ENCODE assay signal across 8 cellular contexts in genomic region chr9:34139477-34140146, GRCh38. TPM values are rescaled to one million over a fixed set of nuclear protein-coding genes. Genes with fewer than 3 reads are reported as not detected.
DNase-seq lines count a peak whose midpoint lies in the region; TF ChIP-seq lines count a peak whose summit lies in the region.
"Had no signal": no experiment of that assay in that cellular context is flagged by ENCODE, and none has a peak within 500 bp of the region (broad histone marks: within the 10 kb centered on the region; RNA-seq: fewer than 3 reads in every experiment).

No MANE protein-coding gene starts in this region.

- H3K27ac ChIP-seq in HEK293 (ENCODE audit: extremely low read depth, low read depth, low read length) (no peak overlapping the region), SJCRH30 (no peak overlapping the region), stomach (no peak overlapping the region), esophagus squamous epithelium (no peak overlapping the region)
- H3K27ac ChIP-seq: neutrophil had no signal

- H3K9me3 ChIP-seq in HEK293 (ENCODE audit: control insufficient read depth, insufficient read depth, low read depth, low read length): no peaks in the 10 kb centered on the region
- no peaks in the 10 kb centered on the region; the same call in 1 of the 2 replicates for H3K9me3 ChIP-seq in SJCRH30 (replicated peaks)
- no peaks in the 10 kb centered on the region for H3K9me3 ChIP-seq in stomach
- no peaks in the 10 kb centered on the region for H3K9me3 ChIP-seq in esophagus squamous epithelium
- H3K9me3 ChIP-seq: neutrophil had no signal

- H3K27me3 Mint-ChIP-seq in nephron progenitor cell (ENCODE audit: low read depth, poor library complexity): peaks cover 3% of the 10 kb centered on the region

- no peak for TF ChIP-seq EP300 in stomach (IDR thresholded peaks at IDR 0.05)

- CTCF ChIA-PET in HEK293 (lab: Yijun Ruan, JAX): interaction anchor here (0.6 to 2.0 kb wide), 13 partner anchors 8 to 452 kb away, joined by 3 to 8 read pairs (median 3); no protein-coding TSS in a partner anchor

- no peaks in the 10 kb centered on the region for H3K4me1 Mint-ChIP-seq in nephron progenitor cell

- intact Hi-C loops in stomach (cut with DNase I; ENCODE audit: low total_unique reads) (no loop called here), esophagus squamous epithelium (cut with DNase I) (no loop called here)

- no peaks in the 10 kb centered on the region for H3K36me3 ChIP-seq in HEK293 (ENCODE audit: control insufficient read depth in 2 of 2, insufficient read depth in 1 of 2, low read length in 2 of 2)
- no peaks in the 10 kb centered on the region for H3K36me3 ChIP-seq in SJCRH30
- H3K36me3 ChIP-seq in stomach: no peaks in the 10 kb centered on the region
- no peaks in the 10 kb centered on the region for H3K36me3 ChIP-seq in esophagus squamous epithelium
- H3K36me3 ChIP-seq: neutrophil had no signal

- H3K4me3 ChIP-seq in HEK293 (ENCODE audit: low read depth, low read length): no peak overlapping the region
- H3K4me3 ChIP-seq in SJCRH30: no peak overlapping the region
- H3K4me3 ChIP-seq in foreskin fibroblast (ENCODE audit: low read depth in 1 of 2, low read length in 2 of 2): no peak overlapping the region
- no peak overlapping the region for H3K4me3 ChIP-seq in stomach
- no peak overlapping the region for H3K4me3 ChIP-seq in esophagus squamous epithelium

- peaks cover 8% of the 10 kb centered on the region for H3K9me3 Mint-ChIP-seq in nephron progenitor cell

- DNase-seq in SJCRH30 (peak; percentile 17 to 46), foreskin fibroblast (peak; percentile 85 to 92), stomach (peak; percentile 76), nephron progenitor cell (no peak), esophagus squamous epithelium (lab: John Stamatoyannopoulos, UW) (no peak), NCI-H2171 (lab: John Stamatoyannopoulos, UW) (no peak)

- H3K4me3 Mint-ChIP-seq in nephron progenitor cell: no peak overlapping the region

- peak; percentile 49; the same call in 1 of the 2 replicates for TF ChIP-seq CTCF in HEK293 (tag by site-specific recombination; IDR thresholded peaks at IDR 0.05)
- peak; percentile 48 for TF ChIP-seq CTCF in foreskin fibroblast (IDR thresholded peaks at IDR 0.05; ENCODE audit: low read depth, low read length)
- TF ChIP-seq CTCF in stomach (IDR thresholded peaks at IDR 0.05): peak in 2 of 7 experiments; percentile 16 to 25
- TF ChIP-seq CTCF in nephron progenitor cell (IDR thresholded peaks at IDR 0.05): no peak
- TF ChIP-seq CTCF in esophagus squamous epithelium (IDR thresholded peaks at IDR 0.05): peak in 1 of 6 experiments; percentile 18

- H3K27me3 ChIP-seq in SJCRH30 (no peaks in the 10 kb centered on the region), stomach (no peaks in the 10 kb centered on the region), esophagus squamous epithelium (no peaks in the 10 kb centered on the region)
- H3K27me3 ChIP-seq: neutrophil had no signal

- TF ChIP-seq POLR2A in stomach (IDR thresholded peaks at IDR 0.05) (no peak), esophagus squamous epithelium (IDR thresholded peaks at IDR 0.05) (no peak)

- H3K4me1 ChIP-seq in HEK293 (ENCODE audit: control insufficient read depth, insufficient read depth, low read length): no peaks in the 10 kb centered on the region; the same call in 1 of the 2 replicates
- no peaks in the 10 kb centered on the region for H3K4me1 ChIP-seq in SJCRH30
- H3K4me1 ChIP-seq in stomach: peaks cover 0 to 13% (median 5%) of the 10 kb centered on the region in 4 donors
- peaks cover 0 to 5% (median 0%) of the 10 kb centered on the region in 3 donors for H3K4me1 ChIP-seq in esophagus squamous epithelium

- no peak overlapping the region for H3K27ac Mint-ChIP-seq in nephron progenitor cell

- POLR2A ChIA-PET in HEK293 (lab: Yijun Ruan, JAX): interaction anchor here (0.6 kb wide), 1 partner anchor 120 kb away, joined by 4 read pairs; no protein-coding TSS in a partner anchor

- WGBS in stomach, 5 donors: 59 to 75% (median 69%) methylated on average over 5 of the region's 5 CpGs
- WGBS in esophagus squamous epithelium, 2 donors: 79 to 88% methylated on average over 5 of the region's 5 CpGs

- H3K36me3 Mint-ChIP-seq in nephron progenitor cell (ENCODE audit: low read depth): no peaks in the 10 kb centered on the region

TF ChIP-seq in HEK293, 187 proteins besides CTCF, POLR2A, EP300 and RAD21 (continues in another document):
- TF ChIP-seq IKZF3 (tag by site-specific recombination; IDR thresholded peaks at IDR 0.05): no peak
- TF ChIP-seq ZNF133 (tag by site-specific recombination; IDR thresholded peaks at IDR 0.05): no peak
- TF ChIP-seq ZNF221 (tag by site-specific recombination; IDR thresholded peaks at IDR 0.05; ENCODE audit: borderline replicate concordance): no peak
- TF ChIP-seq FEZF1 (tag by site-specific recombination; IDR thresholded peaks at IDR 0.05): no peak
- TF ChIP-seq PATZ1 (tag by site-specific recombination; IDR thresholded peaks at IDR 0.05): no peak
- no peak for TF ChIP-seq ZNF501 (tag by site-specific recombination; IDR thresholded peaks at IDR 0.05)
- TF ChIP-seq ZNF48 (tag by site-specific recombination; IDR thresholded peaks at IDR 0.05): no peak
- TF ChIP-seq ZNF362 (tag by site-specific recombination; IDR thresholded peaks at IDR 0.05): peak; percentile 80
- TF ChIP-seq ZNF391 (tag by site-specific recombination; IDR thresholded peaks at IDR 0.05; ENCODE audit: borderline replicate concordance, low read depth): no peak
- no peak for TF ChIP-seq SETDB1 (IDR thresholded peaks at IDR 0.05; ENCODE audit: insufficient read length, low read length)
- TF ChIP-seq ZFP41 (tag by site-specific recombination; IDR thresholded peaks at IDR 0.05; ENCODE audit: borderline replicate concordance): no peak
- no peak for TF ChIP-seq ZNF266 (tag by site-specific recombination; IDR thresholded peaks at IDR 0.05; ENCODE audit: low read depth)
- no peak for TF ChIP-seq ZNF211 (tag by site-specific recombination; IDR thresholded peaks at IDR 0.05; ENCODE audit: low read depth)
- no peak for TF ChIP-seq GLI2 (tag by site-specific recombination; IDR thresholded peaks at IDR 0.05; ENCODE audit: borderline replicate concordance, low read depth)
- TF ChIP-seq ZNF513 (tag by site-specific recombination; IDR thresholded peaks at IDR 0.05): no peak
- TF ChIP-seq ZNF654 (tag by site-specific recombination; IDR thresholded peaks at IDR 0.05; ENCODE audit: low read depth): 0 out of 2 replicates have a peak, but pooled peaks have one; percentile 18
- TF ChIP-seq ZNF561 (tag by site-specific recombination; IDR thresholded peaks at IDR 0.05; ENCODE audit: borderline replicate concordance): no peak
- TF ChIP-seq ZNF140 (tag by site-specific recombination; IDR thresholded peaks at IDR 0.05): no peak
- TF ChIP-seq SP2 (tag by site-specific recombination; IDR thresholded peaks at IDR 0.05): no peak
- no peak for TF ChIP-seq GFI1B (tag by site-specific recombination; IDR thresholded peaks at IDR 0.05)

RNA-seq across cellular contexts. Expression of gene DCAF12, which starts 13.1 kb away (rescaled TPM):
- total RNA-seq in SJCRH30 (2014; rRNA removed; shearing (Covaris generic)): 36.8 and 40.3 TPM in 2 replicates
- total RNA-seq in stomach (10 to 100 TPM in 4 of 5 donors, 1 to 10 TPM in 1; 4.1 to 54.3 (median 29.1) TPM), esophagus squamous epithelium (10 to 100 TPM; 26.5 to 40.9 (median 33.5) TPM)
- polyA plus RNA-seq in stomach: 10 to 100 TPM in 2 of 3 donors, 1 to 10 TPM in 1; 9.7 to 20.0 (median 19.6) TPM

RNA-seq across cellular contexts. Expression of gene UBAP1, which starts 39.2 kb away (rescaled TPM):
- total RNA-seq in SJCRH30 (2014; rRNA removed; shearing (Covaris generic)): 22.6 and 23.8 TPM in 2 replicates
- total RNA-seq in stomach (10 to 100 TPM; 17.7 to 53.1 (median 34.9) TPM), esophagus squamous epithelium (10 to 100 TPM; 35.8 to 63.4 (median 55.1) TPM)
- polyA plus RNA-seq in stomach: 10 to 100 TPM; 32.3 to 43.8 (median 33.2) TPM

Comparison
In these comparisons a context has a peak if more than half of its experiments do, and no peak if none do; other contexts are left out.
1. DNase-seq: peak in SJCRH30 (2 of 2), foreskin fibroblast (2 of 2) and stomach (single experiment); none in nephron progenitor cell (single experiment), esophagus squamous epithelium (single experiment) and NCI-H2171 (single experiment).